8 cellular contexts compared by ENCODE assay signal in the genomic region with DNA sequence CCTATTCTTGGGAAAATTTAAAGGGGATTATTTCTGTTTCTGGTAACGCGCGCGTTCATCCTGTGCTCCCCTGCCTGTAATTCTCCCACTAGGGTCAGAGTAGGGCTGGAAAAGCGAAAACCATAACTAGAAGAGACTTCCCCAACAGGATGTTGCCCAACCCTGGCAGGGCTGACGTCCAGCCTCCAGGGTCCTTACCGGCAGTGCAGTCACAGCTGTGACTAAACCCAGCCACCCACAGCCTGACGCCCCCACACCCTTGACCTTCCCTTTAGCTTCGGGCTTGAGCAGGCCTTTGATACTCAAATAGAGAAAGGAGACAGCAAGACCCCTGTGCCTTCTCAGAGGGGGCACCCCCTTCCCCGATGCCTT. TPM values are rescaled to one million over a fixed set of nuclear protein-coding genes. Genes with fewer than 3 reads are reported as not detected.
DNase-seq lines count a peak whose midpoint lies in the region; ATAC-seq and TF ChIP-seq lines count a peak whose summit lies in the region.
"Not testable (repeated sequence)": the region's sequence is repeated elsewhere in the genome, so short reads cannot be mapped to it uniquely, and the experiment has no call there.

No MANE protein-coding gene starts in this region.

- TF ChIP-seq EP300 in stomach (IDR thresholded peaks at IDR 0.05), result not testable (repeated sequence)

- not testable (repeated sequence) for TF ChIP-seq RAD21 in HCT116 (IDR thresholded peaks at IDR 0.05; ENCODE audit: low read depth)

- intact Hi-C loops in HCT116 (cut with micrococcal nuclease) (loop anchor here (2.0 kb wide), 2 partner anchors 104 to 210 kb away; no protein-coding TSS in a partner anchor), activated B cell treated with CpG ODN at 0.5 μM for 24 hours (cut with micrococcal nuclease) (loop anchor here (2.0 kb wide), 1 partner anchor 210 kb away; no protein-coding TSS in a partner anchor), MCF 10A (cut with micrococcal nuclease) (loop anchor here (2.0 kb wide), 1 partner anchor 210 kb away; no protein-coding TSS in a partner anchor)
- intact Hi-C loops in left ventricle myocardium inferior (cut with micrococcal nuclease); stomach (cut with DNase I; ENCODE audit: low total_unique reads): not testable (repeated sequence)

- not testable (repeated sequence) for H3K27me3 Mint-ChIP-seq in activated B cell treated with CpG ODN at 0.5 μM for 24 hours; MCF 10A (ENCODE audit: insufficient read depth, unreplicated experiment); natural killer cell treated with Interleukin-12 subunit alpha and Interleukin-12 subunit beta and Interleukin-15 and Interleukin-18, amount 100 ng/mL, for 72 hours

- H3K36me3 Mint-ChIP-seq in activated B cell treated with CpG ODN at 0.5 μM for 24 hours (ENCODE audit: low read depth); MCF 10A (ENCODE audit: insufficient read depth, unreplicated experiment); natural killer cell treated with Interleukin-12 subunit alpha and Interleukin-12 subunit beta and Interleukin-15 and Interleukin-18, amount 100 ng/mL, for 72 hours: not testable (repeated sequence)

- not testable (repeated sequence) for TF ChIP-seq CTCF in HCT116 (IDR thresholded peaks at IDR 0.05 in 2 of 3, conservative IDR thresholded peaks at IDR 0.05 in 1 of 3; ENCODE audit: borderline replicate concordance in 1 of 3, insufficient read depth in 1 of 3, low read depth in 2 of 3, low read length in 2 of 3); NB4 (IDR thresholded peaks at IDR 0.05; ENCODE audit: low read depth, low read length); activated B cell treated with CpG ODN at 0.5 μM for 24 hours (IDR thresholded peaks at IDR 0.05); MCF 10A (IDR thresholded peaks at IDR 0.05; ENCODE audit: unreplicated experiment); left ventricle myocardium inferior (IDR thresholded peaks at IDR 0.05; ENCODE audit: borderline replicate concordance); stomach (IDR thresholded peaks at IDR 0.05)

- H3K79me2 ChIP-seq in HCT116 (ENCODE audit: insufficient read depth, low read length), result not testable (repeated sequence)

- not testable (repeated sequence) for H3K27me3 ChIP-seq in HCT116 (ENCODE audit: insufficient read depth, low read length)
- H3K27me3 ChIP-seq in left ventricle myocardium inferior (ENCODE audit: low read depth) (peaks cover 65% of the 10 kb centered on the region), stomach (peaks cover 0 to 46% (median 12%) of the 10 kb centered on the region in 3 donors)

- H2AFZ ChIP-seq in HCT116 (ENCODE audit: low read depth, low read length, poor library complexity, severe bottlenecking), result not testable (repeated sequence)

- DNase-seq in EH (ENCODE audit: low read depth), result peak; percentile 78
- not testable (repeated sequence) for DNase-seq in HCT116 (ENCODE audit: low read depth, low spot score)
- peak; percentile 98 for DNase-seq in NB4 (ENCODE audit: low read depth)
- DNase-seq in activated B cell treated with CpG ODN at 0.5 μM for 24 hours, result peak; percentile 30
- peak; percentile 90 for DNase-seq in MCF 10A (ENCODE audit: unreplicated experiment)
- DNase-seq in left ventricle myocardium inferior, result peak; percentile 64
- DNase-seq in natural killer cell treated with Interleukin-12 subunit alpha and Interleukin-12 subunit beta and Interleukin-15 and Interleukin-18, amount 100 ng/mL, for 72 hours (ENCODE audit: low spot score), result peak; percentile 92
- peak; percentile 41 for DNase-seq in stomach

- POLR2A ChIA-PET in HCT116 (lab: Charles Lee), result interaction anchor here (1.3 kb wide), 1 partner anchor 8 kb away, joined by 4 read pairs; no protein-coding TSS in a partner anchor
- POLR2A ChIA-PET in activated B cell treated with CpG ODN at 0.5 μM for 24 hours (lab: Charles Lee), result interaction anchor here (0.7 to 1.6 kb wide), 4 partner anchors 8 to 267 kb away, joined by 3 to 8 read pairs (median 6); a partner anchor contains a TSS
- POLR2A ChIA-PET in MCF 10A (lab: Yijun Ruan, JAX), result interaction anchor here (1.7 kb wide), 1 partner anchor 8 kb away, joined by 5 read pairs; no protein-coding TSS in a partner anchor

- H3K4me3 Mint-ChIP-seq in activated B cell treated with CpG ODN at 0.5 μM for 24 hours (peak overlapping the region; percentile 7), MCF 10A (ENCODE audit: unreplicated experiment) (peak overlapping the region; percentile 51)
- peak overlapping the region; percentile 84 for H3K4me3 Mint-ChIP-seq in natural killer cell treated with Interleukin-12 subunit alpha and Interleukin-12 subunit beta and Interleukin-15 and Interleukin-18, amount 100 ng/mL, for 72 hours

- H3K27ac Mint-ChIP-seq in activated B cell treated with CpG ODN at 0.5 μM for 24 hours, result peak overlapping the region; percentile 75
- peak overlapping the region; percentile 89 for H3K27ac Mint-ChIP-seq in MCF 10A (ENCODE audit: low read depth, unreplicated experiment)
- peak overlapping the region; percentile 91 to 93 for H3K27ac Mint-ChIP-seq in natural killer cell treated with Interleukin-12 subunit alpha and Interleukin-12 subunit beta and Interleukin-15 and Interleukin-18, amount 100 ng/mL, for 72 hours

- peaks cover 48% of the 10 kb centered on the region for H3K4me1 Mint-ChIP-seq in activated B cell treated with CpG ODN at 0.5 μM for 24 hours
- peaks cover 12% of the 10 kb centered on the region for H3K4me1 Mint-ChIP-seq in MCF 10A (ENCODE audit: insufficient read depth, unreplicated experiment)
- peaks cover 17 to 30% of the 10 kb centered on the region in 2 donors for H3K4me1 Mint-ChIP-seq in natural killer cell treated with Interleukin-12 subunit alpha and Interleukin-12 subunit beta and Interleukin-15 and Interleukin-18, amount 100 ng/mL, for 72 hours (ENCODE audit: low read depth in 2 of 2)

- WGBS in stomach, 5 donors, result 50 to 65% (median 61%) methylated on average over 9 to 10 of the region's 10 CpGs

- not testable (repeated sequence) for H3K36me3 ChIP-seq in HCT116 (ENCODE audit: control insufficient read depth in 1 of 2, insufficient read depth in 2 of 2, low read length in 2 of 2); left ventricle myocardium inferior; stomach

- BruUV-seq in HCT116 (replicated peaks; lab: Mats Ljungman, UMichigan); MCF 10A (replicated peaks; lab: Mats Ljungman, UMichigan): not testable (repeated sequence)

- H3K4me3 ChIP-seq in HCT116 (replicated peaks in 1 of 2; ENCODE audit: low read depth in 1 of 2, low read length in 2 of 2); NB4 (ENCODE audit: low read depth, low read length); left ventricle myocardium inferior; stomach: not testable (repeated sequence)

- H3K4me2 ChIP-seq in HCT116 (ENCODE audit: low read length), result peak overlapping the region; percentile 38; the same call in 1 of the 2 replicates

- CTCF ChIA-PET in HCT116 (lab: Charles Lee) (interaction anchor here (0.6 to 2.8 kb wide), 4 partner anchors 186 to 307 kb away, joined by 3 to 15 read pairs (median 8); no protein-coding TSS in a partner anchor), activated B cell treated with CpG ODN at 0.5 μM for 24 hours (lab: Charles Lee) (interaction anchor here (0.7 to 1.8 kb wide), 3 partner anchors 15 to 211 kb away, joined by 3 to 5 read pairs (median 4); a partner anchor contains a TSS), MCF 10A (lab: Yijun Ruan, JAX) (interaction anchor here (0.8 to 3.3 kb wide), 3 partner anchors 9 to 211 kb away, joined by 4 to 36 read pairs (median 5); no protein-coding TSS in a partner anchor)

- RAD21 ChIA-PET in HCT116 (lab: Charles Lee; ENCODE audit: low non-redundant PET in 1 of 2, low total read pairs in 2 of 2, uncharacterized antibody in 2 of 2, unreplicated experiment in 2 of 2), result not testable (repeated sequence)

- H3K9me3 ChIP-seq in HCT116 (ENCODE audit: control insufficient read depth in 1 of 2, insufficient read depth in 1 of 2, low read depth in 1 of 2, low read length in 2 of 2); stomach: not testable (repeated sequence)
- peaks cover 15% of the 10 kb centered on the region for H3K9me3 ChIP-seq in left ventricle myocardium inferior (replicated peaks)

- H3K4me1 ChIP-seq in HCT116 (ENCODE audit: control insufficient read depth in 1 of 2, insufficient read depth in 2 of 2, low read length in 2 of 2) (peaks cover 14 to 24% of the 10 kb centered on the region in 2 experiments; a peak in 3 of 4 replicates), stomach (peaks cover 0 to 13% (median 0%) of the 10 kb centered on the region in 4 donors)
- not testable (repeated sequence) for H3K4me1 ChIP-seq in left ventricle myocardium inferior

- not testable (repeated sequence) for H3K9me2 ChIP-seq in HCT116 (ENCODE audit: insufficient read depth)

- H3K27ac ChIP-seq in HCT116 (ENCODE audit: low read depth, low read length); left ventricle myocardium inferior (replicated peaks): not testable (repeated sequence)
- H3K27ac ChIP-seq in stomach, result peak overlapping the region in 3 of 5 donors; percentile 33 to 72 (median 56)

- H3K9ac ChIP-seq in HCT116 (ENCODE audit: low read length), result not testable (repeated sequence)

- not testable (repeated sequence) for ATAC-seq in HCT116
- ATAC-seq in activated B cell treated with CpG ODN at 0.5 μM for 24 hours (ENCODE audit: low read depth), result peak; percentile 79
- peak; percentile 94 to 96 for ATAC-seq in natural killer cell treated with Interleukin-12 subunit alpha and Interleukin-12 subunit beta and Interleukin-15 and Interleukin-18, amount 100 ng/mL, for 72 hours

- not testable (repeated sequence) for H4K20me1 ChIP-seq in HCT116 (ENCODE audit: insufficient read depth)

- TF ChIP-seq POLR2A in HCT116 (IDR thresholded peaks at IDR 0.05; ENCODE audit: borderline replicate concordance, extremely low read depth, insufficient read depth, insufficient read length); NB4 (IDR thresholded peaks at IDR 0.05; ENCODE audit: extremely low read depth, insufficient read length); stomach (IDR thresholded peaks at IDR 0.05): not testable (repeated sequence)

- H3K9me3 Mint-ChIP-seq in activated B cell treated with CpG ODN at 0.5 μM for 24 hours; MCF 10A (ENCODE audit: unreplicated experiment); natural killer cell treated with Interleukin-12 subunit alpha and Interleukin-12 subunit beta and Interleukin-15 and Interleukin-18, amount 100 ng/mL, for 72 hours: not testable (repeated sequence)

RNA-seq across cellular contexts. Expression of a gene that starts 6.4 kb away (rescaled TPM):
- total RNA-seq in HCT116 (2021; ENCODE audit: unreplicated experiment), result 8.4 TPM
- polyA plus RNA-seq in HCT116 (2012), result 6.8 TPM in 2 replicates
- 0.91 and 0.93 TPM in 2 replicates for total RNA-seq in activated B cell treated with CpG ODN at 0.5 μM for 24 hours
- 6.9 and 8.0 TPM in 2 replicates for total RNA-seq in MCF 10A (2022)
- total RNA-seq in left ventricle myocardium inferior, result 0.63 TPM
- total RNA-seq in natural killer cell treated with Interleukin-12 subunit alpha and Interleukin-12 subunit beta and Interleukin-15 and Interleukin-18, amount 100 ng/mL, for 72 hours, result 1 to 10 TPM; 4.4 to 4.6 TPM
- total RNA-seq in stomach, result 1 to 10 TPM in 4 of 5 donors, not detected in 1; 1.5 to 9.6 (median 4.1) TPM
- 1 to 10 TPM in 1 of 3 donors, under 1 TPM in 2; 0.28 to 1.7 (median 1.00) TPM for polyA plus RNA-seq in stomach

RNA-seq across cellular contexts. Expression of a gene that starts 50.3 kb away (rescaled TPM):
- total RNA-seq in HCT116 (2021; ENCODE audit: unreplicated experiment) (not detected), activated B cell treated with CpG ODN at 0.5 μM for 24 hours (not detected in 2 replicates), MCF 10A (2022) (not detected in 2 replicates), left ventricle myocardium inferior (not detected), stomach (not detected)
- not detected in 2 replicates for polyA plus RNA-seq in HCT116 (2012)
- total RNA-seq in natural killer cell treated with Interleukin-12 subunit alpha and Interleukin-12 subunit beta and Interleukin-15 and Interleukin-18, amount 100 ng/mL, for 72 hours, result not detected
- not detected for polyA plus RNA-seq in stomach

RNA-seq across cellular contexts. Expression of a gene that starts 50.3 kb away (rescaled TPM):
- total RNA-seq in HCT116 (2021; ENCODE audit: unreplicated experiment) (not detected), activated B cell treated with CpG ODN at 0.5 μM for 24 hours (not detected in 2 replicates), MCF 10A (2022) (not detected in 2 replicates), left ventricle myocardium inferior (not detected), stomach (not detected)
- not detected in 2 replicates for polyA plus RNA-seq in HCT116 (2012)
- total RNA-seq in natural killer cell treated with Interleukin-12 subunit alpha and Interleukin-12 subunit beta and Interleukin-15 and Interleukin-18, amount 100 ng/mL, for 72 hours, result not detected
- not detected for polyA plus RNA-seq in stomach

Comparison
In these comparisons a context has a peak if more than half of its experiments do, and no peak if none do; other contexts are left out.
1. H3K4me3 Mint-ChIP-seq: peak in every context shown above with its lines; median percentile 84 in natural killer cell treated with Interleukin-12 subunit alpha and Interleukin-12 subunit beta and Interleukin-15 and Interleukin-18, amount 100 ng/mL, for 72 hours; 51 in MCF 10A; 7 in activated B cell treated with CpG ODN at 0.5 μM for 24 hours.